Comparison of ENCODE assay signal across 15 cellular contexts in the genomic region with DNA sequence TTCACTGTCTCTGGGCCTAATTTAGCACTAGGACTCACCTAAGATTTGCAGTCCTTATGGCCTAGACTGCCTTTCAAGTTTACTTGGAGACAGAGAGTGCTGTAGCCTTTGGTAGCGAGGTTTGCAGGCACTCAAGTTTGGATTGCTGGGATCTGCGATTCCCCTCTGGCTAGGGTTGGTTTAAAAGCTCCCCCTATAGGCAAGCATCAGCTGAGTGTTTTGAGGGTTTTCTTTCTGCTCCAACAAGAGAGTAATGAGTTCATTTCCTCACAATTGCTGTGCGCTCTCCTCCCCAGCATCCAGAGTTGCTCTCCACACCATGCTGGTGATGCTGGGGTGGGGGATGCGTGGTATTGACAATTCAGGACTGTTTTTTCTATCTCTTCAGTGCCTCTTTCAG.
DNase-seq lines count a peak whose midpoint lies in the region; ATAC-seq, FAIRE-seq and TF ChIP-seq lines count a peak whose summit lies in the region.
"Had no signal": no experiment of that assay in that cellular context is flagged by ENCODE, and none has a peak within 500 bp of the region (broad histone marks: within the 10 kb centered on the region; RNA-seq: fewer than 3 reads in every experiment).

No MANE protein-coding gene starts in this region.

- peaks cover 7% of the 10 kb centered on the region for H4K20me1 ChIP-seq in K562 (replicated peaks; ENCODE audit: control insufficient read depth, insufficient read depth, low read length)

- H3K4me3 ChIP-seq in GM12865 (ENCODE audit: low read depth, low read length), result no peak overlapping the region
- H3K4me3 ChIP-seq in K562, result no peak overlapping the region
- no peak overlapping the region for H3K4me3 ChIP-seq in right lobe of liver
- H3K4me3 ChIP-seq: suprapubic skin had no signal

- TF ChIP-seq RAD21 in K562 (CRISPR knock-in tag; conservative IDR thresholded peaks at IDR 0.05 in 1 of 2, IDR thresholded peaks at IDR 0.05 in 1 of 2), result peak in 1 of 2 experiments; percentile 59; a peak in 2 of 4 replicates

- POLR2A ChIA-PET in K562 (lab: Yijun Ruan, JAX), result no interaction called here

- H3K4me2 ChIP-seq in K562 (ENCODE audit: insufficient read depth, low read length), result no peak overlapping the region

- TF ChIP-seq POLR2A in K562 (conservative IDR thresholded peaks at IDR 0.05), result no peak
- no peak for TF ChIP-seq POLR2A in right lobe of liver (IDR thresholded peaks at IDR 0.05)

- H3K9ac ChIP-seq in K562 (ENCODE audit: insufficient read depth in 1 of 2, low read depth in 2 of 2, low read length in 2 of 2), result no peak overlapping the region

- H2AFZ ChIP-seq in K562 (ENCODE audit: low read depth, low read length), result no peak overlapping the region

- peaks cover 0 to 5% of the 10 kb centered on the region in 2 experiments; a peak in 2 of 5 replicates for H3K4me1 ChIP-seq in K562 (replicated peaks in 1 of 2; ENCODE audit: control insufficient read depth in 2 of 2, insufficient read depth in 2 of 2, low read length in 2 of 2)
- H3K4me1 ChIP-seq in right lobe of liver, result no peaks in the 10 kb centered on the region
- H3K4me1 ChIP-seq: suprapubic skin had no signal

- CTCF ChIA-PET in K562 (lab: Yijun Ruan, JAX; ENCODE audit: low intra/inter-chr PET ratio), result no interaction called here

- peaks cover 27% of the 10 kb centered on the region for H3K79me2 ChIP-seq in K562 (ENCODE audit: control insufficient read depth, insufficient read depth, low read length)

- H3K9me1 ChIP-seq in K562 (ENCODE audit: control insufficient read depth, insufficient read depth, low read length), result no peaks in the 10 kb centered on the region

- no peak for TF ChIP-seq EP300 in K562 (IDR thresholded peaks at IDR 0.05; ENCODE audit: low read length)

- BruUV-seq in K562 (replicated peaks; lab: Mats Ljungman, UMichigan), result no TSS peak

- TF ChIP-seq CTCF in GM12865 (IDR thresholded peaks at IDR 0.05; ENCODE audit: insufficient read depth, low read depth, low read length, missing control alignments), result no peak
- peak; percentile 27 to 49 (median 42); a peak in 5 of 6 replicates for TF ChIP-seq CTCF in K562 (IDR thresholded peaks at IDR 0.05 in 2 of 3, conservative IDR thresholded peaks at IDR 0.05 in 1 of 3; ENCODE audit: insufficient read depth in 2 of 3, low read depth in 1 of 3, low read length in 3 of 3)
- TF ChIP-seq CTCF in right lobe of liver (IDR thresholded peaks at IDR 0.05), result peak; percentile 31 to 49 (median 38)

- 24% methylated on average over 4 of the region's 4 CpGs for WGBS in K562 (ENCODE audit: insufficient coverage, low coverage, missing lambda C conversion rate)
- WGBS in right lobe of liver (ENCODE audit: insufficient coverage, low coverage, low lambda C conversion rate, missing lambda C conversion rate), result 20% methylated on average over 2 of the region's 4 CpGs

- DNase-seq in GM12865 (ENCODE audit: low read depth) (peak; percentile 2), Kasumi-1 (lab: John Stamatoyannopoulos, UW) (peak; percentile 2 to 5), K562 (ENCODE audit: extremely low read depth in 1 of 4, low spot score in 3 of 4) (peak in 1 of 4 experiments; percentile 40), right lobe of liver (no peak)
- DNase-seq in activated CD8-positive, alpha-beta memory T cell treated with anti-CD3 and anti-CD28 coated beads for 24 hours, result no peak
- DNase-seq: activated T-cell treated with anti-CD3 and anti-CD28 coated beads, Interleukin-2, amount 50 U/mL, for 48 hours; amniotic stem cell; CD4-positive, alpha-beta T cell; foreskin melanocyte; nephron progenitor cell; NK-92 treated with Interleukin-12 subunit alpha and Interleukin-12 subunit beta, amount 100 ng/mL, for 24 hours had no signal

- H3K27ac ChIP-seq in K562 (ENCODE audit: extremely low read depth, low read depth, low read length) (no peak overlapping the region), right lobe of liver (no peak overlapping the region)
- H3K27ac ChIP-seq: suprapubic skin had no signal

- in situ Hi-C loops in K562 (cut with MboI), result no loop called here

- intact Hi-C loops in K562 (cut with micrococcal nuclease), result loop anchor here (2.0 kb wide), 1 partner anchor 206 kb away; no protein-coding TSS in a partner anchor
- intact Hi-C loops in right lobe of liver (cut with DNase I), result no loop called here

- no peaks in the 10 kb centered on the region for H3K36me3 ChIP-seq in K562 (ENCODE audit: control insufficient read depth, insufficient read depth, low read length)
- H3K36me3 ChIP-seq in right lobe of liver, result no peaks in the 10 kb centered on the region
- H3K36me3 ChIP-seq: suprapubic skin had no signal

- FAIRE-seq in K562 (lab: Jason Lieb, UNC), result peak; percentile 69

- ATAC-seq in K562, result peak; percentile 85
- peak; percentile 69 to 82 (median 78) for ATAC-seq in right lobe of liver
- ATAC-seq in GM19455 (IDR thresholded peaks at IDR 0.05; ENCODE audit: unreplicated experiment), result no peak
- ATAC-seq in HG03469 (IDR thresholded peaks at IDR 0.05; ENCODE audit: unreplicated experiment), result no peak
- ATAC-seq: activated CD4-positive, CD25-positive, alpha-beta regulatory T cell treated with anti-CD3 and anti-CD28 coated beads, Interleukin-2, amount 50 U/mL, for 24 hours had no signal

- H3K27me3 ChIP-seq in K562 (ENCODE audit: control insufficient read depth in 2 of 2, insufficient read depth in 2 of 2, low read length in 2 of 2) (no peaks in the 10 kb centered on the region), right lobe of liver (no peaks in the 10 kb centered on the region)
- H3K27me3 ChIP-seq: suprapubic skin had no signal

- H3K9me3 ChIP-seq in K562 (replicated peaks; ENCODE audit: control insufficient read depth, insufficient read depth, low read depth, low read length), result no peaks in the 10 kb centered on the region
- H3K9me3 ChIP-seq in right lobe of liver, result no peaks in the 10 kb centered on the region
- H3K9me3 ChIP-seq: suprapubic skin had no signal

TF ChIP-seq in K562, 482 proteins besides CTCF, POLR2A, EP300 and RAD21:
- TF ChIP-seq U2AF2 (optimal IDR thresholded peaks at IDR 0.05; ENCODE audit: low read depth, low read length) (no peak), CBX3 (IDR thresholded peaks at IDR 0.05; ENCODE audit: borderline replicate concordance in 1 of 2, low read length in 2 of 2) (no peak), SRSF3 (IDR thresholded peaks at IDR 0.05; ENCODE audit: insufficient read depth, low read length) (no peak)

Comparison
In these comparisons a context has a peak if more than half of its experiments do, and no peak if none do; other contexts are left out.
1. DNase-seq: peak in GM12865 (single experiment) and Kasumi-1 (2 of 2); none in right lobe of liver (0 of 3) and activated CD8-positive, alpha-beta memory T cell treated with anti-CD3 and anti-CD28 coated beads for 24 hours (single experiment).
2. ATAC-seq: peak in K562 (single experiment) and right lobe of liver (4 of 4); none in GM19455 (single experiment) and HG03469 (single experiment).